ENCODE assay signal across 33 cellular contexts in the genomic region with DNA sequence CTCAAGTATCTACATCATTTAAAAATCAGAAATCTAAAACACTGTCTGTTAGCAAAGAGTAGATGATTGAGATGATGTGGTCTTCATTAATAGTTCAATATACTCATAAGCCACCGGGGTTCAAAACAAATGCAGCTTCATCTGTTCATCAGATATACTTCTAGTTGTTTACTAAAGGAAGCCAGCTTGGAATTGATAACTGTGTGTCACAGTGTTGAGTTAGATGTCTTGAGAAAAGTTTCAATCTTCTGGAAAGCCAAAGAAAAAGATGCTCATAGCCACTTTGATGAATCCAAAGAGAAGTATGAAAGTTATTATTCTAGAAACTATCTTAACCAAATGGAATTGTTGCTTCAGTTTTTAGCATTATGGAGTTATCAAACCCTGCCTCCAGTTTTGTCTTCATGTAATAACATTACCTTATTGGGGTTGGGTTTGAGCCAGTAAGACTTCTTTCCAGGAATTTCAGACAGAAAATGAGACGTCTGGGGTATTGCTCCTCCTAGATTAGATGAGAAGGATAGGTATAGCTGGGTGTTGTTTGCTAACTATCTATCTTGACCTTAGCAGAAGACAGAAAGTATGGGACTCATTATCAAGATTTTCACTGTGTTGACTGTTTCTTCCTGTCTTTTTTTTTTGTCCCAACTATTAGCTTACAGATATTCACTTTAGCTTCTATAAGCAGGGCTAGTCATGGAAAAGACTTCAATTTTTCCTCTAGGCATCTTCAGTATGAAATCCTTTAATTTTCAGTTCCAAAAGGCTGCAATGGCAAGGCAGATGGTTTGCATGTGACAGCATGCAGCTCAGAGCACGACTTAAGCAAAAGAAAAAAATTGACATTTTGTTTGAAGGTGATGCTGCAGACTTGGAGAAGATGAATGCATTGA.
"Had no signal": no experiment of that assay in that cellular context is flagged by ENCODE, and none has a peak within 500 bp of the region (broad histone marks: within the 10 kb centered on the region; RNA-seq: fewer than 3 reads in every experiment).

No MANE protein-coding gene starts in this region.

- H3K27me3 Mint-ChIP-seq: activated B cell treated with CpG ODN at 0.5 μM for 24 hours; activated CD4-positive, alpha-beta memory T cell treated with anti-CD3 and anti-CD28 coated beads for 36 hours; activated naive CD4-positive, alpha-beta T cell treated with anti-CD3 and anti-CD28 coated beads, Interleukin-2, amount 10 ng/mL, durations not matched to agents 7 days and 5 days; activated naive CD8-positive, alpha-beta T cell; activated naive CD8-positive, alpha-beta T cell treated with anti-CD3 and anti-CD28 coated beads, Interleukin-2, amount 50 U/mL, for 24 hours had no signal

- DNase-seq: activated B cell treated with CpG ODN at 0.5 μM for 24 hours; activated CD4-positive, alpha-beta memory T cell treated with anti-CD3 and anti-CD28 coated beads for 36 hours; activated CD4-positive, alpha-beta T cell treated with anti-CD3 and anti-CD28 coated beads for 4 hours; activated CD4-positive, alpha-beta T cell treated with anti-CD3 and anti-CD28 coated beads, Interleukin-2, amount 50 U/mL, for 1 hour; activated CD4-positive, CD25-positive, alpha-beta regulatory T cell treated with anti-CD3 and anti-CD28 coated beads, Interleukin-2, amount 50 U/mL, for 72 hours; activated CD8-positive, alpha-beta memory T cell treated with anti-CD3 and anti-CD28 coated beads, Interleukin-2, amount 50 U/mL, for 4 hours; activated effector memory CD4-positive, alpha-beta T cell treated with Interleukin-2 at 50 U/mL for 16 hours; activated naive CD4-positive, alpha-beta T cell treated with anti-CD3 and anti-CD28 coated beads, Interleukin-2, amount 10 ng/mL, durations not matched to agents 7 days and 5 days; activated naive CD8-positive, alpha-beta T cell treated with anti-CD3 and anti-CD28 coated beads, Interleukin-2, amount 50 U/mL, for 24 hours; activated T-cell treated with anti-CD3 and anti-CD28 coated beads for 4 hours; activated T-cell treated with anti-CD3 and anti-CD28 coated beads, Interleukin-2, amount 50 U/mL, for 4 hours; anterior cingulate cortex; brain microvascular endothelial cell; central memory CD4-positive, alpha-beta T cell; MM.1S; MV-4-11; NCI-H1092 treated with DMSO at 0.1 percent for 48 hours; NCI-H1417; NCI-H187 treated with DMSO at 0.1 percent for 48 hours; NCI-H2081; NCI-H345; NCI-H524 treated with DMSO at 0.1 percent for 48 hours; PC-9; SIG-M5; T1000 had no signal

- H3K4me3 ChIP-seq: PC-9, SK-N-MC had no signal

- H3K4me2 ChIP-seq: KMS-11, PC-9 had no signal

- H3K27ac ChIP-seq: brain microvascular endothelial cell, KMS-11, PC-9, RWPE1, SK-N-MC, VCaP had no signal

- H3K9me3 Mint-ChIP-seq: activated B cell treated with CpG ODN at 0.5 μM for 24 hours; activated CD4-positive, alpha-beta memory T cell treated with anti-CD3 and anti-CD28 coated beads for 36 hours; activated naive CD4-positive, alpha-beta T cell treated with anti-CD3 and anti-CD28 coated beads, Interleukin-2, amount 10 ng/mL, durations not matched to agents 7 days and 5 days; activated naive CD8-positive, alpha-beta T cell treated with anti-CD3 and anti-CD28 coated beads, Interleukin-2, amount 50 U/mL, for 24 hours; activated T-cell treated with anti-CD3 and anti-CD28 coated beads, Interleukin-2, amount 50 U/mL, for 4 hours had no signal

- FAIRE-seq: colon, RCC 7860 had no signal

- H3K4me1 Mint-ChIP-seq: activated B cell treated with CpG ODN at 0.5 μM for 24 hours; activated naive CD8-positive, alpha-beta T cell treated with anti-CD3 and anti-CD28 coated beads, Interleukin-2, amount 50 U/mL, for 24 hours had no signal

- H3K9ac ChIP-seq: KMS-11 had no signal

- H3K27me3 ChIP-seq: brain microvascular endothelial cell had no signal

- H2AFZ ChIP-seq: PC-9 had no signal

- ATAC-seq: activated naive CD8-positive, alpha-beta T cell treated with anti-CD3 and anti-CD28 coated beads, Interleukin-2, amount 50 U/mL, for 24 hours; activated T-cell treated with anti-CD3 and anti-CD28 coated beads, Interleukin-2, amount 50 U/mL, for 4 hours; Right ventricle myocardium inferior had no signal

- H3K4me3 Mint-ChIP-seq: activated B cell treated with CpG ODN at 0.5 μM for 24 hours; activated CD4-positive, alpha-beta memory T cell treated with anti-CD3 and anti-CD28 coated beads for 36 hours; activated naive CD4-positive, alpha-beta T cell treated with anti-CD3 and anti-CD28 coated beads, Interleukin-2, amount 10 ng/mL, durations not matched to agents 7 days and 5 days; activated naive CD8-positive, alpha-beta T cell; activated naive CD8-positive, alpha-beta T cell treated with anti-CD3 and anti-CD28 coated beads, Interleukin-2, amount 50 U/mL, for 24 hours; activated T-cell treated with anti-CD3 and anti-CD28 coated beads, Interleukin-2, amount 50 U/mL, for 4 hours had no signal

- H3K27ac Mint-ChIP-seq: activated B cell treated with CpG ODN at 0.5 μM for 24 hours; activated CD4-positive, alpha-beta memory T cell treated with anti-CD3 and anti-CD28 coated beads for 36 hours; activated naive CD4-positive, alpha-beta T cell treated with anti-CD3 and anti-CD28 coated beads, Interleukin-2, amount 10 ng/mL, durations not matched to agents 7 days and 5 days; activated naive CD8-positive, alpha-beta T cell; activated naive CD8-positive, alpha-beta T cell treated with anti-CD3 and anti-CD28 coated beads, Interleukin-2, amount 50 U/mL, for 24 hours had no signal
